ENCODE assay signal across 23 cellular contexts in the genomic region with DNA sequence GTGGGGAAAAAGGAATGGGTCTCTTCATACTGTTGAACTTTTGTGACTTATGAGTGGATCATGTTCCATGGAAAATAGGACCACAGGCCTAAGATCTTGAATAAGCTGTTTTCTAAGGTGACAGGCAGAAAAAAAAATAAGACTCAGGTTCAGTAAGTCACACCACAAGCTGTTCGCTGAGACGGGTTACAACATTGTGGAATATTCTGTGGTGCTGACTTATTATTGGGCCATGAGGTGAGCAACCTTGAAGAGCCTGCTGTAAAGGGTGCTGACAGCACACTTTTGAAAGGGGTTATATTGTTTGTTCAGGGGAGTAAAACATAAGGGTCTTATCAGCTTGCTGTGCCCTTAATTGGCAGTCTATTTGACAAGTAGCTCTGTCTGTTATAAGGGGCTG.
"Had no signal": no experiment of that assay in that cellular context is flagged by ENCODE, and none has a peak within 500 bp of the region (broad histone marks: within the 10 kb centered on the region; RNA-seq: fewer than 3 reads in every experiment).

No MANE protein-coding gene starts in this region.

- H3K9me3 ChIP-seq: esophagus squamous epithelium, gastroesophageal sphincter, left ventricle myocardium inferior, lower lobe of right lung, prostate gland, right lobe of liver, suprapubic skin, thyroid gland had no signal

- H3K4me3 ChIP-seq: esophagus squamous epithelium, gastroesophageal sphincter, left ventricle myocardium inferior, lower lobe of right lung, prostate gland, right lobe of liver, suprapubic skin, thyroid gland had no signal

- DNase-seq: effector memory CD8-positive, alpha-beta T cell; esophagus squamous epithelium; foreskin fibroblast; glutamatergic neuron; immature natural killer cell; left ventricle myocardium inferior; lower lobe of right lung; mesenchymal stem cell; midbrain; retina; right lobe of liver; stimulated activated CD4-positive, alpha-beta T cell treated with anti-CD3 and anti-CD28 coated beads, Interleukin-4, amount 100 ng/mL, for 1 hour; stimulated activated CD8-positive, alpha-beta memory T cell treated with anti-CD3 and anti-CD28 coated beads, Interleukin-4, amount 100 ng/mL, for 48 hours; stimulated activated naive CD8-positive, alpha-beta T cell treated with anti-CD3 and anti-CD28 coated beads, Interleukin-15, Interleukin-2, amounts not matched to agents 100 U/mL and 50 U/mL, for 24 hours; thyroid gland had no signal

- H2AFZ ChIP-seq: parathyroid adenoma had no signal

- H3K36me3 ChIP-seq: esophagus squamous epithelium, gastroesophageal sphincter, left ventricle myocardium inferior, lower lobe of right lung, prostate gland, right lobe of liver, suprapubic skin, thyroid gland had no signal

- H3K4me1 ChIP-seq: esophagus squamous epithelium, gastroesophageal sphincter, left ventricle myocardium inferior, lower lobe of right lung, parathyroid adenoma, prostate gland, right lobe of liver, suprapubic skin, thyroid gland had no signal

- H3K27ac ChIP-seq: esophagus squamous epithelium, gastroesophageal sphincter, left ventricle myocardium inferior, lower lobe of right lung, parathyroid adenoma, prostate gland, right lobe of liver, suprapubic skin, thyroid gland had no signal

- H3K9ac ChIP-seq: parathyroid adenoma had no signal

- FAIRE-seq: keratinocyte, urothelium cell line had no signal

- H3K79me2 ChIP-seq: parathyroid adenoma had no signal

- H3K27me3 ChIP-seq: esophagus squamous epithelium, gastroesophageal sphincter, right lobe of liver, suprapubic skin, thyroid gland had no signal

- ATAC-seq: effector memory CD8-positive, alpha-beta T cell; gastroesophageal sphincter; lower lobe of right lung; natural killer cell treated with Interleukin-12 subunit alpha and Interleukin-12 subunit beta and Interleukin-15 and Interleukin-18, amount 100 ng/mL, for 72 hours; right lobe of liver; stimulated activated effector memory CD8-positive, alpha-beta T cell treated with anti-CD3 and anti-CD28 coated beads, Interleukin-12 subunit alpha, Interleukin-12 subunit beta, amount 100 ng/mL, for 72 hours; stimulated activated naive CD8-positive, alpha-beta T cell treated with anti-CD3 and anti-CD28 coated beads, Interleukin-15, Interleukin-2, amounts not matched to agents 100 U/mL and 50 U/mL, for 24 hours had no signal
